27 cellular contexts compared by ENCODE assay signal in genomic region chrX:136266828-136267227, GRCh38. TPM values are rescaled to one million over a fixed set of nuclear protein-coding genes. Genes with fewer than 3 reads are reported as not detected.
"Had no signal": no experiment of that assay in that cellular context is flagged by ENCODE, and none has a peak within 500 bp of the region (broad histone marks: within the 10 kb centered on the region; RNA-seq: fewer than 3 reads in every experiment).

No MANE protein-coding gene starts in this region.

- DNase-seq: cortex of kidney; effector CD8-positive, alpha-beta T cell; effector memory CD8-positive, alpha-beta T cell; endodermal cell; esophagus squamous epithelium; foreskin melanocyte; gastrocnemius medialis; glutamatergic neuron; head of caudate nucleus; heart right ventricle; hippocampal formation; left cardiac atrium; left lung; left ventricle myocardium superior; lower lobe of right lung; mesenchymal stem cell; mucosa of descending colon; naive B cell; naive thymus-derived CD8-positive, alpha-beta T cell had no signal

- H3K9me3 ChIP-seq: esophagus squamous epithelium, gastrocnemius medialis, heart right ventricle, left lung, lower lobe of right lung, mucosa of descending colon had no signal

- H3K4me1 ChIP-seq: esophagus squamous epithelium, gastrocnemius medialis, left lung, lower lobe of right lung had no signal

- H3K27ac ChIP-seq: esophagus squamous epithelium, gastrocnemius medialis, heart right ventricle, left lung, lower lobe of right lung had no signal

- H3K4me3 ChIP-seq: esophagus squamous epithelium, gastrocnemius medialis, heart right ventricle, left lung, lower lobe of right lung, mucosa of descending colon had no signal

- ATAC-seq: effector memory CD8-positive, alpha-beta T cell; gastrocnemius medialis; heart right ventricle; left cardiac atrium; left lung; left ventricle myocardium superior; lower lobe of right lung; mucosa of descending colon; naive thymus-derived CD8-positive, alpha-beta T cell had no signal

- H3K27me3 ChIP-seq: esophagus squamous epithelium, gastrocnemius medialis, left lung had no signal

- H3K36me3 ChIP-seq: esophagus squamous epithelium, gastrocnemius medialis, heart right ventricle, left lung, lower lobe of right lung had no signal

RNA-seq across cellular contexts. Expression of gene ADGRG4, which starts 33.9 kb away (rescaled TPM):
- total RNA-seq: dermis microvascular lymphatic vessel endothelial cell; endodermal cell; epithelial cell of proximal tubule; kidney epithelial cell; left ventricle myocardium superior; lower leg skin; lung microvascular endothelial cell; mesothelial cell of epicardium; myocyte; naive thymus-derived CD8-positive, alpha-beta T cell had no signal
- polyA plus RNA-seq: heart right ventricle; keratinocyte; naive thymus-derived CD8-positive, alpha-beta T cell had no signal
